In the genomic region with DNA sequence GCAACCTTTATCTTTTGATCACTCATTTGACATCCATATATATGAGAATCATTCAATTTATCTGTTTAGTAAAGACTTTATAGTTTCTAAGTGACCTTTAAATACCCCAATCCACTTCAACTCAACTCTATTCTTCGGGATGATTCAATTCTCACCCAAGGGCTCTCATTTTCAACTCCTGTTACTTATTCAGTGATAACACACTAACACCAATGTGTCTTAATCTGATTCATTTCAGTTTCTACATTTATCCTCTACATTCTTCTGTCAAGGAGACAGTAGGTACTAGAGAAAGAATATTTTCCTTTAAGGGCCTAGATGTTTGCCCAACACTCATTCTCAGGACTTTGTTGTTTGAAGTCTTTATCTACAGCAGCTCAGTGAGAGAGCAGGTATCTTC, we compare ENCODE assay signal across 12 cellular contexts. TPM values are rescaled to one million over a fixed set of nuclear protein-coding genes. Genes with fewer than 3 reads are reported as not detected.
DNase-seq lines count a peak whose midpoint lies in the region; ATAC-seq and TF ChIP-seq lines count a peak whose summit lies in the region.
"Had no signal": no experiment of that assay in that cellular context is flagged by ENCODE, and none has a peak within 500 bp of the region (broad histone marks: within the 10 kb centered on the region; RNA-seq: fewer than 3 reads in every experiment).

No MANE protein-coding gene starts in this region.

- WGBS in psoas muscle, 3 donors, result 40 to 55% (median 48%) methylated on average over 1 of the region's 1 CpG
- 79 to 85% methylated on average over 1 of the region's 1 CpG for WGBS in body of pancreas, 2 donors

- TF ChIP-seq POLR2A in body of pancreas (IDR thresholded peaks at IDR 0.05), result no peak

- no peak for DNase-seq in activated B cell treated with CpG ODN at 0.5 μM for 24 hours
- DNase-seq in psoas muscle, result no peak
- DNase-seq in body of pancreas, result no peak
- DNase-seq in amniotic stem cell (lab: John Stamatoyannopoulos, UW), result no peak
- no peak for DNase-seq in anterior cingulate cortex (lab: John Stamatoyannopoulos, UW)
- DNase-seq: dermis blood vessel endothelial cell, DMS79, hippocampal formation, MG63, NCI-H748 treated with DMSO at 0.1 percent for 48 hours had no signal

- intact Hi-C loops in activated B cell treated with CpG ODN at 0.5 μM for 24 hours (cut with micrococcal nuclease) (loop anchor here (1.0 to 10.0 kb wide), 3 partner anchors 9 to 1426 kb away; no protein-coding TSS in a partner anchor), psoas muscle (cut with DNase I) (no loop called here), body of pancreas (cut with DNase I) (no loop called here)

- H3K4me3 Mint-ChIP-seq in activated B cell treated with CpG ODN at 0.5 μM for 24 hours, result no peak overlapping the region

- H3K4me3 ChIP-seq in psoas muscle (no peak overlapping the region), body of pancreas (no peak overlapping the region)
- H3K4me3 ChIP-seq: MG63 had no signal

- TF ChIP-seq CTCF in activated B cell treated with CpG ODN at 0.5 μM for 24 hours (IDR thresholded peaks at IDR 0.05) (no peak), psoas muscle (IDR thresholded peaks at IDR 0.05) (no peak), body of pancreas (IDR thresholded peaks at IDR 0.05) (no peak)

- H3K9me3 ChIP-seq in psoas muscle, result no peaks in the 10 kb centered on the region
- no peaks in the 10 kb centered on the region for H3K9me3 ChIP-seq in body of pancreas
- H3K9me3 ChIP-seq: MG63 had no signal

- H3K4me1 Mint-ChIP-seq in activated B cell treated with CpG ODN at 0.5 μM for 24 hours, result peaks cover 64% of the 10 kb centered on the region

- ATAC-seq in GM18870 (IDR thresholded peaks at IDR 0.05; ENCODE audit: unreplicated experiment), result peak; percentile 40
- peak; percentile 44 for ATAC-seq in HG02759 (IDR thresholded peaks at IDR 0.05; ENCODE audit: unreplicated experiment)
- no peak for ATAC-seq in activated B cell treated with CpG ODN at 0.5 μM for 24 hours (ENCODE audit: low read depth)
- ATAC-seq in psoas muscle, result no peak
- no peak for ATAC-seq in body of pancreas

- POLR2A ChIA-PET in activated B cell treated with CpG ODN at 0.5 μM for 24 hours (lab: Charles Lee), result no interaction called here

- H3K4me1 ChIP-seq in psoas muscle, result peaks cover 57% of the 10 kb centered on the region
- H3K4me1 ChIP-seq in body of pancreas, result peaks cover 51% of the 10 kb centered on the region

- CTCF ChIA-PET in activated B cell treated with CpG ODN at 0.5 μM for 24 hours (lab: Charles Lee), result no interaction called here

- no peaks in the 10 kb centered on the region for H3K9me3 Mint-ChIP-seq in activated B cell treated with CpG ODN at 0.5 μM for 24 hours

- H3K27ac ChIP-seq in psoas muscle (peak overlapping the region; percentile 6), body of pancreas (no peak overlapping the region)

- H3K36me3 ChIP-seq in psoas muscle (ENCODE audit: insufficient read depth in 1 of 2, low read depth in 1 of 2), result peaks cover 4 to 36% of the 10 kb centered on the region in 2 donors
- H3K36me3 ChIP-seq in body of pancreas (replicated peaks in 1 of 2; ENCODE audit: insufficient read depth in 1 of 2, low read depth in 2 of 2), result peaks cover 0 to 3% of the 10 kb centered on the region in 2 donors

- H3K27me3 ChIP-seq in psoas muscle (ENCODE audit: insufficient read depth in 3 of 3, low read length in 2 of 3) (no peaks in the 10 kb centered on the region), body of pancreas (no peaks in the 10 kb centered on the region)
- H3K27me3 ChIP-seq: MG63 had no signal

- H3K36me3 Mint-ChIP-seq in activated B cell treated with CpG ODN at 0.5 μM for 24 hours (ENCODE audit: low read depth), result peaks cover 37% of the 10 kb centered on the region

- no peaks in the 10 kb centered on the region for H3K27me3 Mint-ChIP-seq in activated B cell treated with CpG ODN at 0.5 μM for 24 hours

- peak overlapping the region; percentile 2 for H3K27ac Mint-ChIP-seq in activated B cell treated with CpG ODN at 0.5 μM for 24 hours

RNA-seq across cellular contexts. Expression of a gene that starts 7.1 kb away (rescaled TPM):
- 108 and 112 TPM in 2 replicates for total RNA-seq in activated B cell treated with CpG ODN at 0.5 μM for 24 hours
- total RNA-seq in psoas muscle, result 10 to 100 TPM; 23.2 to 34.2 (median 27.1) TPM
- 10 to 100 TPM; 23.6 to 43.5 (median 23.8) TPM for polyA plus RNA-seq in psoas muscle
- 10 to 100 TPM; 76.8 to 86.9 TPM for total RNA-seq in body of pancreas

RNA-seq across cellular contexts. Expression of a gene that starts 25.3 kb away (rescaled TPM):
- total RNA-seq in activated B cell treated with CpG ODN at 0.5 μM for 24 hours, result 0.27 and 0.31 TPM in 2 replicates
- 10 to 100 TPM in 1 of 4 donors, 1 to 10 TPM in 3; 6.6 to 10.8 (median 9.4) TPM for total RNA-seq in psoas muscle
- polyA plus RNA-seq in psoas muscle, result 1 to 10 TPM; 5.8 to 9.2 (median 6.7) TPM
- total RNA-seq in body of pancreas, result 1 to 10 TPM; 4.6 to 6.7 TPM

Comparison
In these comparisons a context has a peak if more than half of its experiments do, and no peak if none do; other contexts are left out.
1. ATAC-seq: peak in GM18870 (single experiment) and HG02759 (single experiment); none in activated B cell treated with CpG ODN at 0.5 μM for 24 hours (single experiment), psoas muscle (0 of 4) and body of pancreas (single experiment).